ENCODE assay signal across 9 cellular contexts in the genomic region with DNA sequence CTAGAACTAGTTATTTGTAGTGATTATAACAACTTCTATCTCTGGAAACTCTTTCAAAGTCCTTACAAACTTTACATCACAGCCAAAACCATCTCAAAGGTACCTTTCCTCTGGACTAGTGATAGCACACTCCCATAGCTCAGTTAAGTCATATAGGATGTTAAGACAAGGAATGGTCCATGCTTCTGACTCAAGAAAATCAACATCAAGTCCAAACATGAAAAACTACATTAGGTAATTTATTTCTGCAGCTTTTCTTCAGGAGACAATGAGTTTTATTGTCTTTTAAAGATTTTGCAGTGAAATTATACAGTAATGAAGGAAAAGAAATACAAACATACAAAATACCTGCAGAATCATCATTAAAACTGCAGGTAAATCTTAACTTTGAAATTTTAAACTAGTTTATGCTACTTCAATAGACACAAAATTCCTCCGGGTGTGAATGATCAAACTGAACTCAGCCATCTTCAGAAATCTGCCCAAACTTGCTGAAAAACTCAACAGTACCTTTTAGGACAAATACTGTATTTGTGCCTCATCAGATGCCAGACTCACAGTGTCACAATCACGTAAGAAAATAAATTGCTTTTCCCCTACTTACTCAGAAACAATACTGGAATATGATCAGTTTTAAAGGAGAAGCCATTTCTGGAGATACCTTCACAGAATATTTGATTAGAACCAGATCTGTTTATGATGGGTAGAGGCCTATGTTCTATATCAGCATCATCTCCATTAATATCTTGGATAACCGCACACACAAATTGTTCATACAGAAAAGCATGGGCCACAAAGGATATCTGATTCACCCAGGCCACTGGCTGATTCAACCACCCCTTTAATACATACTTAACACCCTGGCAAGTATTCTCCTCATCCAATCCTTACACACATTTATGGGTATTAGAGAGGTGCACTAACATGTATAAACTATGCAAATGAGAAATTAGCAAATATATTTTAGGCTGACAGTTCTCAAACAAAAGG. TPM values are rescaled to one million over a fixed set of nuclear protein-coding genes. Genes with fewer than 3 reads are reported as not detected.
DNase-seq lines count a peak whose midpoint lies in the region; ATAC-seq and TF ChIP-seq lines count a peak whose summit lies in the region.
"Had no signal": no experiment of that assay in that cellular context is flagged by ENCODE, and none has a peak within 500 bp of the region (broad histone marks: within the 10 kb centered on the region; RNA-seq: fewer than 3 reads in every experiment).

No MANE protein-coding gene starts in this region.

- TF ChIP-seq CTCF in PC-3 (conservative IDR thresholded peaks at IDR 0.05; ENCODE audit: low read depth, low read length) (no peak), epithelial cell of esophagus (IDR thresholded peaks at IDR 0.05; ENCODE audit: insufficient read depth, low read depth, low read length, missing control alignments) (no peak), gastroesophageal sphincter (IDR thresholded peaks at IDR 0.05) (no peak)

- intact Hi-C loops in PC-3 (cut with micrococcal nuclease) = loop anchor here (1.0 to 10.0 kb wide), 4 partner anchors 87 to 187 kb away; partner anchors contain the start of gene VWA3B

- H4K20me1 ChIP-seq in PC-3 (ENCODE audit: low read length) = peaks cover 50% of the 10 kb centered on the region

- POLR2A ChIA-PET in PC-3 (lab: Charles Lee; ENCODE audit: unreplicated experiment) = no interaction called here

- H3K36me3 ChIP-seq in PC-3 (ENCODE audit: low read depth, low read length) = peaks cover 5% of the 10 kb centered on the region; the same call in 1 of the 2 replicates
- H3K36me3 ChIP-seq in gastroesophageal sphincter = no peaks in the 10 kb centered on the region

- CTCF ChIA-PET in PC-3 (lab: Charles Lee) = no interaction called here

- peak; percentile 14 for DNase-seq in NCI-H82 (lab: John Stamatoyannopoulos, UW)
- no peak for DNase-seq in NCI-H82 treated with DMSO at 0.1 percent for 48 hours (lab: John Stamatoyannopoulos, UW; ENCODE audit: unreplicated experiment)
- peak; percentile 38 for DNase-seq in PC-3
- DNase-seq in epithelial cell of esophagus (ENCODE audit: low read depth) = peak; percentile 81
- peak; percentile 21 for DNase-seq in renal cortical epithelial cell (ENCODE audit: low read depth)
- DNase-seq: NCI-H1105 had no signal

- peak overlapping the region; percentile 87 for H3K4me2 ChIP-seq in PC-3 (ENCODE audit: low read length)

- peaks cover 39% of the 10 kb centered on the region for H3K4me1 ChIP-seq in PC-3 (ENCODE audit: insufficient read depth, low read length)
- H3K4me1 ChIP-seq in gastroesophageal sphincter = peaks cover 4 to 50% (median 11%) of the 10 kb centered on the region in 3 donors

- no peak overlapping the region for H2AFZ ChIP-seq in PC-3 (ENCODE audit: low read length)

- no peak for TF ChIP-seq POLR2A in gastroesophageal sphincter (IDR thresholded peaks at IDR 0.05)

- H3F3A ChIP-seq in PC-3 (ENCODE audit: low read length, unreplicated experiment) = no peaks in the 10 kb centered on the region

- H3K4me3 ChIP-seq in PC-3 (ENCODE audit: low read length) = peak overlapping the region; percentile 98
- H3K4me3 ChIP-seq in epithelial cell of esophagus (ENCODE audit: low read length) = peak overlapping the region; percentile 62
- peak overlapping the region in 1 of 2 donors; percentile 75 for H3K4me3 ChIP-seq in gastroesophageal sphincter

- H3K27ac ChIP-seq in PC-3 (ENCODE audit: low read length) = 0 out of 2 replicates have a peak overlapping the region, but pooled peaks have one; percentile 8
- H3K27ac ChIP-seq in gastroesophageal sphincter = no peak overlapping the region

- peaks cover 73% of the 10 kb centered on the region for H3K79me2 ChIP-seq in PC-3 (ENCODE audit: low read length)

- H3K9ac ChIP-seq in PC-3 (ENCODE audit: low read length) = peak overlapping the region; percentile 88

- H3K9me2 ChIP-seq in PC-3 (replicated peaks; ENCODE audit: low read length) = no peaks in the 10 kb centered on the region

- H3K27me3 ChIP-seq in PC-3 (ENCODE audit: low read length) = no peaks in the 10 kb centered on the region
- H3K27me3 ChIP-seq in gastroesophageal sphincter = no peaks in the 10 kb centered on the region

- TF ChIP-seq EP300 in gastroesophageal sphincter (IDR thresholded peaks at IDR 0.05) = no peak

- H3K9me3 ChIP-seq in PC-3 (ENCODE audit: low read length) (peaks cover 7% of the 10 kb centered on the region), gastroesophageal sphincter (peaks cover 0 to 6% (median 0%) of the 10 kb centered on the region in 3 donors)

- ATAC-seq in PC-3 = 0 out of 2 replicates have a peak, but pooled peaks have one; percentile 1
- no peak for ATAC-seq in HG02759 (IDR thresholded peaks at IDR 0.05; ENCODE audit: unreplicated experiment)
- no peak for ATAC-seq in HG02610 (IDR thresholded peaks at IDR 0.05; ENCODE audit: unreplicated experiment)
- no peak for ATAC-seq in gastroesophageal sphincter

- BruUV-seq in PC-3 (replicated peaks; lab: Mats Ljungman, UMichigan) = no TSS peak

- 53 to 64% methylated on average over 3 of the region's 3 CpGs for WGBS in gastroesophageal sphincter (ENCODE audit: low coverage in 1 of 2), 2 donors

RNA-seq across cellular contexts. Expression of gene TMEM131, which starts 2.6 kb away (rescaled TPM):
- total RNA-seq in PC-3 (2014; rRNA removed) = 21.1 and 27.2 TPM in 2 replicates
- 11.1 and 46.9 TPM in 2 replicates for total RNA-seq in renal cortical epithelial cell
- total RNA-seq in gastroesophageal sphincter = 10 to 100 TPM; 32.0 to 46.4 (median 33.9) TPM
